8 cellular contexts compared by ENCODE assay signal in genomic region chr3:10621749-10622148, GRCh38.
"Had no signal": no experiment of that assay in that cellular context is flagged by ENCODE, and none has a peak within 500 bp of the region (broad histone marks: within the 10 kb centered on the region; RNA-seq: fewer than 3 reads in every experiment).

No MANE protein-coding gene starts in this region.

- FAIRE-seq: HepG2 had no signal

- H2AFZ ChIP-seq: GM23248 had no signal

- H3K4me3 ChIP-seq: GM23248, HAP-1 had no signal

- H3K9ac ChIP-seq: GM23248 had no signal

- H3K9me3 ChIP-seq: HAP-1 had no signal

- H3K4me1 ChIP-seq: HAP-1 had no signal

- DNase-seq: GM23248, GOT3, H7, HFFc6 had no signal

- ATAC-seq: HCT116, HepG2 had no signal

- H3K27ac ChIP-seq: GM23248, HL-60 had no signal

- H3K36me3 ChIP-seq: HAP-1 had no signal
